ENCODE assay signal across 8 cellular contexts in genomic region chr13:57629821-57630235, GRCh38. TPM values are rescaled to one million over a fixed set of nuclear protein-coding genes. Genes with fewer than 3 reads are reported as not detected.
A peak's percentile ranks its signal among the peaks of the same experiment; 100 is the strongest.
DNase-seq lines count a peak whose midpoint lies in the region; ATAC-seq, FAIRE-seq and TF ChIP-seq lines count a peak whose summit lies in the region.

No MANE protein-coding gene starts in this region.

- DNase-seq in ACHN (peak; percentile 81), NCI-H69 (lab: John Stamatoyannopoulos, UW) (peak; percentile 96), GM12878 (ENCODE audit: low read depth, low spot score) (no peak), hepatocyte (ENCODE audit: low spot score) (peak; percentile 94), progenitor cell of endocrine pancreas (ENCODE audit: low spot score, unreplicated experiment) (peak; percentile 96), Karpas-422 (no peak)

- H3K27ac Mint-ChIP-seq in progenitor cell of endocrine pancreas = peak overlapping the region; percentile 63

- peaks cover 6% of the 10 kb centered on the region for H3K36me3 Mint-ChIP-seq in progenitor cell of endocrine pancreas (ENCODE audit: insufficient read depth)

- no peaks in the 10 kb centered on the region for H3K79me2 ChIP-seq in GM12878 (ENCODE audit: control insufficient read depth, insufficient read depth, low read length)
- peaks cover 4% of the 10 kb centered on the region for H3K79me2 ChIP-seq in hepatocyte
- H3K79me2 ChIP-seq in Karpas-422 (ENCODE audit: low read length) = no peaks in the 10 kb centered on the region

- H4K20me1 ChIP-seq in GM12878 (ENCODE audit: control insufficient read depth, insufficient read depth) (no peaks in the 10 kb centered on the region), hepatocyte (ENCODE audit: insufficient read depth, poor library complexity, severe bottlenecking) (no peaks in the 10 kb centered on the region), Karpas-422 (ENCODE audit: insufficient read depth, low read depth, low read length) (no peaks in the 10 kb centered on the region)

- 58% methylated on average over 34 of the region's 34 CpGs for WGBS in GM12878 (ENCODE audit: insufficient coverage, insufficient replicate concordance, low lambda C conversion rate, missing lambda C conversion rate)
- 1% methylated on average over 34 of the region's 34 CpGs for WGBS in hepatocyte (ENCODE audit: low lambda C conversion rate, missing lambda C conversion rate)

- no peaks in the 10 kb centered on the region for H3K4me1 ChIP-seq in GM12878 (ENCODE audit: control insufficient read depth, insufficient read depth, low read length)
- H3K4me1 ChIP-seq in hepatocyte (ENCODE audit: insufficient read depth) = peaks cover 11% of the 10 kb centered on the region
- H3K4me1 ChIP-seq in Karpas-422 (ENCODE audit: low read length) = no peaks in the 10 kb centered on the region

- intact Hi-C loops in GM12878 (cut with micrococcal nuclease; ENCODE audit: unreplicated experiment) = loop anchor here (10.0 kb wide), 1 partner anchor 225 kb away; no protein-coding TSS in a partner anchor

- peak overlapping the region; percentile 85 for H3K4me3 Mint-ChIP-seq in progenitor cell of endocrine pancreas (ENCODE audit: low read depth)

- H3K9me2 ChIP-seq in hepatocyte (replicated peaks; ENCODE audit: insufficient read depth) (no peaks in the 10 kb centered on the region), Karpas-422 (replicated peaks; ENCODE audit: insufficient read depth, low read length) (no peaks in the 10 kb centered on the region)

- CTCF ChIA-PET in GM12878 (lab: Yijun Ruan, JAX) = interaction anchor here (6.1 to 7.0 kb wide), 2 partner anchors 89 to 1326 kb away, joined by 42 to 76 read pairs; no protein-coding TSS in a partner anchor

- H3K4me2 ChIP-seq in GM12878 (ENCODE audit: control insufficient read depth, insufficient read depth) (no peak overlapping the region), hepatocyte (peak overlapping the region; percentile 94), Karpas-422 (ENCODE audit: low read depth, low read length, poor library complexity, severe bottlenecking) (no peak overlapping the region)

- TF ChIP-seq EP300 in GM12878 (IDR thresholded peaks at IDR 0.05; ENCODE audit: borderline replicate concordance in 1 of 2, control insufficient read depth in 1 of 2, low read depth in 2 of 2, low read length in 2 of 2) = no peak

- RAD21 ChIA-PET in GM12878 (lab: Charles Lee; ENCODE audit: unreplicated experiment) = interaction anchor here (0.7 to 1.2 kb wide), 3 partner anchors 23 to 1548 kb away, joined by 3 to 4 read pairs (median 3); no protein-coding TSS in a partner anchor

- no TSS peak for BruUV-seq in GM12878 (replicated peaks; lab: Mats Ljungman, UMichigan)

- no peak for FAIRE-seq in GM12878 (lab: Jason Lieb, UNC)

- SMC1A ChIA-PET in GM12878 (lab: Charles Lee; ENCODE audit: uncharacterized antibody, unreplicated experiment) = interaction anchor here (1.1 to 7.9 kb wide), 4 partner anchors 86 to 1687 kb away, joined by 4 to 71 read pairs (median 32); no protein-coding TSS in a partner anchor

- H3K4me3 ChIP-seq in GM12878 (no peak overlapping the region), hepatocyte (peak overlapping the region; percentile 80), Karpas-422 (ENCODE audit: low read length) (no peak overlapping the region)

- peak; percentile 45 for ATAC-seq in GM21528 (IDR thresholded peaks at IDR 0.05; ENCODE audit: low FRiP score, unreplicated experiment)
- ATAC-seq in GM12878 = peak; percentile 60
- ATAC-seq in HG02973 (IDR thresholded peaks at IDR 0.05; ENCODE audit: unreplicated experiment) = no peak

- H3K27me3 Mint-ChIP-seq in progenitor cell of endocrine pancreas = peaks cover 29% of the 10 kb centered on the region

- peaks cover 2% of the 10 kb centered on the region; the same call in 1 of the 3 replicates for H3K9me3 ChIP-seq in GM12878 (replicated peaks; ENCODE audit: control insufficient read depth, insufficient read depth, low read length)
- H3K9me3 ChIP-seq in hepatocyte (ENCODE audit: low read depth) = no peaks in the 10 kb centered on the region
- peaks cover 10% of the 10 kb centered on the region for H3K9me3 ChIP-seq in Karpas-422 (ENCODE audit: low read length)

- TF ChIP-seq RAD21 in GM12878 (IDR thresholded peaks at IDR 0.05; ENCODE audit: insufficient read depth, low read depth, low read length) = no peak

- H3K9me3 Mint-ChIP-seq in progenitor cell of endocrine pancreas (ENCODE audit: low read depth) = no peaks in the 10 kb centered on the region

- no peak overlapping the region for H3K9ac ChIP-seq in GM12878 (ENCODE audit: control insufficient read depth, insufficient read depth, low read length)
- H3K9ac ChIP-seq in Karpas-422 (ENCODE audit: low read length) = no peak overlapping the region

- H3K27me3 ChIP-seq in GM12878 (replicated peaks in 1 of 2; ENCODE audit: control insufficient read depth in 2 of 2, insufficient read depth in 2 of 2, low read length in 1 of 2) (peaks cover 0 to 8% of the 10 kb centered on the region in 2 experiments; a peak in 2 of 4 replicates), hepatocyte (peaks cover 26% of the 10 kb centered on the region), Karpas-422 (ENCODE audit: low read length) (no peaks in the 10 kb centered on the region)

- no peak overlapping the region for H2AFZ ChIP-seq in GM12878 (ENCODE audit: control insufficient read depth, low read depth, low read length)
- peak overlapping the region; percentile 73 for H2AFZ ChIP-seq in hepatocyte
- H2AFZ ChIP-seq in Karpas-422 (ENCODE audit: low read length) = no peak overlapping the region

- no peak for TF ChIP-seq CTCF in GM12878 (IDR thresholded peaks at IDR 0.05 in 2 of 3, conservative IDR thresholded peaks at IDR 0.05 in 1 of 3; ENCODE audit: control insufficient read depth in 2 of 3, extremely low read depth in 1 of 3, insufficient read depth in 1 of 3, low read depth in 3 of 3, low read length in 3 of 3)
- TF ChIP-seq CTCF in hepatocyte (IDR thresholded peaks at IDR 0.05; ENCODE audit: poor library complexity) = no peak
- TF ChIP-seq CTCF in progenitor cell of endocrine pancreas (IDR thresholded peaks at IDR 0.05; ENCODE audit: unreplicated experiment) = no peak

- POLR2A ChIA-PET in GM12878 (lab: Charles Lee) = no interaction called here

- H3K4me1 Mint-ChIP-seq in progenitor cell of endocrine pancreas (ENCODE audit: low read depth) = peaks cover 19% of the 10 kb centered on the region

- in situ Hi-C loops in ACHN (cut with HindIII; ENCODE audit: low pct_ligation_motif_present, low pct_unique_long_range_greater_than_20kb, low sequenced_read_pairs) (no loop called here), GM12878 (cut with MboI) (loop anchor here (5.0 to 25.0 kb wide), 2 partner anchors 1332 to 1687 kb away; no protein-coding TSS in a partner anchor)

- no peak for TF ChIP-seq POLR2A in GM12878 (IDR thresholded peaks at IDR 0.05; ENCODE audit: low read depth, low read length)

- H3K36me3 ChIP-seq in GM12878 (ENCODE audit: control insufficient read depth in 2 of 2, insufficient read depth in 2 of 2, low read length in 1 of 2) (no peaks in the 10 kb centered on the region), hepatocyte (replicated peaks; ENCODE audit: insufficient read depth, low read depth) (no peaks in the 10 kb centered on the region), Karpas-422 (ENCODE audit: insufficient read depth, low read length) (no peaks in the 10 kb centered on the region)

- no peak overlapping the region for H3K27ac ChIP-seq in GM12878 (ENCODE audit: control insufficient read depth, insufficient read depth)
- H3K27ac ChIP-seq in hepatocyte = no peak overlapping the region
- H3K27ac ChIP-seq in Karpas-422 (ENCODE audit: low read length) = no peak overlapping the region

TF ChIP-seq in GM12878, 131 proteins besides CTCF, POLR2A, EP300 and RAD21 (continues in another document):
- no peak for TF ChIP-seq RELB (IDR thresholded peaks at IDR 0.05; ENCODE audit: low read depth)
- TF ChIP-seq SP1 (IDR thresholded peaks at IDR 0.05; ENCODE audit: low read depth, low read length) = no peak
- no peak for TF ChIP-seq RUNX3 (IDR thresholded peaks at IDR 0.05; ENCODE audit: low read length)
- TF ChIP-seq BCL11A (IDR thresholded peaks at IDR 0.05; ENCODE audit: low read depth, low read length) = no peak

RNA-seq across cellular contexts. Expression of gene PCDH17, which starts 1.7 kb away (rescaled TPM):
- total RNA-seq in GM12878 (2013; cell fraction: nucleolus; rRNA removed) = 0.61 and 1.2 TPM in 2 replicates
- total RNA-seq in GM12878 (2014; rRNA removed) (under 0.01 TPM in 1 of 2 replicates, not detected in the other), GM12878 (2014; rRNA removed; fragmentation: Illumina TruSeq; extraction: Trizol) (not detected in 2 replicates), GM12878 (2021) (0.05 and 0.08 TPM in 2 replicates), hepatocyte (10.2 and 10.3 TPM in 2 replicates), progenitor cell of endocrine pancreas (17.5 and 18.9 TPM in 2 replicates)
- not detected for polyA plus RNA-seq in GM12878 (2011; ENCODE audit: low read depth)
- polyA plus RNA-seq in GM12878 (2011; rRNA removed) (0.58 and 0.61 TPM in 2 replicates), GM12878 (2014; fragmentation: Illumina TruSeq; extraction: Trizol) (under 0.01 and 0.03 TPM in 2 replicates), GM12878 (2014; fragmentation: Nextera tagmentation; extraction: Ambion mirVana) (under 1 TPM in 1 of 2 experiments, not detected in 1; 0.08 TPM), GM12878 (2014; rRNA removed) (not detected in 2 replicates), GM12878 (2016; fragmentation: Nextera tagmentation; extraction: Ambion mirVana) (not detected), hepatocyte (3.2 and 3.5 TPM in 2 replicates)
- 0.45 and 0.63 TPM in 2 replicates for polyA plus RNA-seq in GM12878 (2011; cell fraction: cytosol; rRNA removed)
- polyA plus RNA-seq in GM12878 (2011; cell fraction: nucleus; rRNA removed) = 0.98 and 1.3 TPM in 2 replicates
- polyA plus RNA-seq in GM12878 (2012) = not detected in 2 replicates
- 1.8 and 3.0 TPM in 2 replicates for polyA minus RNA-seq in GM12878 (2011; rRNA and poly(A)+ RNA removed)
- polyA minus RNA-seq in GM12878 (2011; cell fraction: cytosol; rRNA and poly(A)+ RNA removed) = 0.80 and 1.5 TPM in 2 replicates
- polyA minus RNA-seq in GM12878 (2011; cell fraction: nucleus; rRNA and poly(A)+ RNA removed) = 3.3 and 6.1 TPM in 2 replicates
- not detected in 2 replicates for total RNA-seq in Karpas-422 (2014; rRNA removed; shearing (Covaris generic); ENCODE audit: low replicate concordance)

Comparison
In these comparisons a context has a peak if more than half of its experiments do, and no peak if none do; other contexts are left out.
1. DNase-seq: peak in ACHN (single experiment), NCI-H69 (single experiment), hepatocyte (single experiment) and progenitor cell of endocrine pancreas (single experiment); none in GM12878 (single experiment) and Karpas-422 (single experiment).